Comparison of ENCODE assay signal across 23 cellular contexts in the genomic region with DNA sequence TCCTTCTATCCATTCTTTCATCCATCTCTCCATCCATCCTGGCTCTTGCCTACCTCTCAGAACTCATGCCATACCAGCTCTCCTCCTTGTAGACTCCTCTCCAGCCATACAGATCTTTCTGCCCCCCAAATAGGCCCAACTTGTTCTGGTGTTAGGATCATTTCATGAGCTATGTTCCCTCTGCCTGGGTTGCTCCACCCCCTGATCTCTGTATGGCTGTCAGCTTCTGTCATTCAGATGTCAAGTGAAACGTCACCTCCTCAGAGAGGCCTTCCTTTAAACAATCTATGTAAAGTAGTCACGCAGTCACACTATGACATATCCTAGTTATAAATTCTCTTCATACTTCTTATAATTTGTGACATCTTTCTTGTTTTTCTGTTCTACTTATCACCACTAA. TPM values are rescaled to one million over a fixed set of nuclear protein-coding genes. Genes with fewer than 3 reads are reported as not detected.
"Had no signal": no experiment of that assay in that cellular context is flagged by ENCODE, and none has a peak within 500 bp of the region (broad histone marks: within the 10 kb centered on the region; RNA-seq: fewer than 3 reads in every experiment).

No MANE protein-coding gene starts in this region.

- H2AFZ ChIP-seq: hepatocyte had no signal

- H3K27me3 ChIP-seq: body of pancreas, left lung, neutrophil, tibial nerve, uterus had no signal

- H3K4me1 ChIP-seq: body of pancreas, left lung, uterus had no signal

- H3K4me3 ChIP-seq: body of pancreas, hepatocyte, left lung, tibial nerve, uterus had no signal

- DNase-seq: activated CD4-positive, alpha-beta T cell treated with anti-CD3 and anti-CD28 coated beads, Interleukin-2, amount 10 ng/mL, durations not matched to agents 7 days and 5 days; activated CD4-positive, CD25-positive, alpha-beta regulatory T cell; activated CD8-positive, alpha-beta T cell treated with anti-CD3 and anti-CD28 coated beads, Interleukin-2, amount 10 ng/mL, durations not matched to agents 7 days and 5 days; activated naive CD4-positive, alpha-beta T cell treated with anti-CD3 and anti-CD28 coated beads for 36 hours; activated T-cell treated with anti-CD3 and anti-CD28 coated beads, Interleukin-2, amount 50 U/mL, for 24 hours; body of pancreas; dermis blood vessel endothelial cell; effector memory CD4-positive, alpha-beta T cell; kidney; left lung; posterior cingulate gyrus; retina; stimulated activated CD4-positive, alpha-beta T cell treated with anti-CD3 and anti-CD28 coated beads, Interleukin-2, amount 100 ng/mL, for 24 hours; stimulated activated naive CD4-positive, alpha-beta T cell treated with Interleukin-2 at 50 U/mL for 16 hours; T-helper 9 cell; uterus had no signal

- H3K27ac ChIP-seq: body of pancreas, hepatocyte, left lung, neutrophil, tibial nerve, uterus had no signal

- H3K36me3 ChIP-seq: left lung, neutrophil, tibial nerve, uterus had no signal

- ATAC-seq: activated CD8-positive, alpha-beta T cell treated with anti-CD3 and anti-CD28 coated beads, Interleukin-2, amount 10 ng/mL, durations not matched to agents 7 days and 5 days; body of pancreas; left lung had no signal

- H3K9me3 ChIP-seq: body of pancreas, left lung, neutrophil, tibial nerve, uterus had no signal

- FAIRE-seq: kidney had no signal

- H3K79me2 ChIP-seq: hepatocyte had no signal

- H3K4me2 ChIP-seq: hepatocyte had no signal

RNA-seq across cellular contexts. Expression of a gene that starts 42.3 kb away (rescaled TPM):
- total RNA-seq: activated CD4-positive, alpha-beta T cell treated with anti-CD3 and anti-CD28 coated beads, Interleukin-2, amount 10 ng/mL, durations not matched to agents 7 days and 5 days; activated CD8-positive, alpha-beta T cell treated with anti-CD3 and anti-CD28 coated beads, Interleukin-2, amount 10 ng/mL, durations not matched to agents 7 days and 5 days; activated naive CD4-positive, alpha-beta T cell treated with anti-CD3 and anti-CD28 coated beads for 36 hours; body of pancreas; cardiac septum; fibroblast of villous mesenchyme; glomerular endothelial cell; kidney; mononuclear cell; tibial nerve had no signal
